8 cellular contexts compared by ENCODE assay signal in the genomic region with DNA sequence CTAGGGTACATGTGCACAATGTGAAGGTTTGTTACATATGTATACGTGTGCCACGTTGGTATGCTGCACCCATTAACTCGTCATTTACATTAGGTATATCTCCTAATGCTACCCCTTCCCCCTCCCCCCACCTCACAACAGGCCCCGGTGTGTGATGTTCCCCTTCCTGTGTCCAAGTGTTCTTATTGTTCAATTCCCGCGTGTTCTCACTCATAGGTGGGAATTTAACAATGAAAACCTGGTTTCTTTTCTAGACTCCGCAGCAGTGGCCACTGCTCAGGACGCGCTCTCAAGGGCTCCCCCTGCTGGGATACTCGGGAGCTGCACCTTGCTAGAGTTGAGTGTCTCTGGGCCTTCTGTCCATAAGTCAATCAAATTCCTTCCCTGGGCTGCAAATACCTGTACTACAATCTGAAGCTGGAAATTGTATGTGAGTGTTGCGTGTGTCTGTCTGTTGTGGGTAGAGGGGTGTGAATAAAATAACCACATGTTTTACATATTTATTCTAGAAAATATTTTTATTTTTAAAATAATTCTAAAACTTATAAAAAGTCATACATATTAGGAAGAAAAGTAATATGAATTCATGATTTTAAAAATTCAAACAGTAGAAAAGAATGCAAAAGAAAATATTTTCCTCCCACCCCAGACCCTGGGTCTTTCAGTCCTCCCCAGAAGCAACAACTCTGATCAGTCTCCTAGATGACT. TPM values are rescaled to one million over a fixed set of nuclear protein-coding genes. Genes with fewer than 3 reads are reported as not detected.
DNase-seq lines count a peak whose midpoint lies in the region; ATAC-seq and TF ChIP-seq lines count a peak whose summit lies in the region.

No MANE protein-coding gene starts in this region.

- no peaks in the 10 kb centered on the region for H3K4me1 ChIP-seq in lower lobe of right lung

- ATAC-seq in HG03280 (IDR thresholded peaks at IDR 0.05; ENCODE audit: unreplicated experiment) = peak; percentile 74
- peak; percentile 96 to 97 for ATAC-seq in lower lobe of right lung
- ATAC-seq in HG03095 (IDR thresholded peaks at IDR 0.05; ENCODE audit: unreplicated experiment) = no peak

- intact Hi-C loops in lower lobe of right lung (cut with DNase I) = no loop called here

- no peak overlapping the region for H3K27ac ChIP-seq in lower lobe of right lung

- peak overlapping the region; percentile 51 for H3K4me3 ChIP-seq in lower lobe of right lung

- TF ChIP-seq CTCF in lower lobe of right lung (IDR thresholded peaks at IDR 0.05) = peak; percentile 98

- H3K9me3 ChIP-seq in lower lobe of right lung = no peaks in the 10 kb centered on the region

- no peaks in the 10 kb centered on the region for H3K36me3 ChIP-seq in lower lobe of right lung

- no peaks in the 10 kb centered on the region for H3K27me3 ChIP-seq in lower lobe of right lung (ENCODE audit: low read depth)

- peak; percentile 49 for DNase-seq in DMS 273 treated with DMSO at 0.1 percent for 48 hours (lab: John Stamatoyannopoulos, UW)
- DNase-seq in NCI-H526 (lab: John Stamatoyannopoulos, UW) = peak; percentile 71 to 94
- DNase-seq in activated CD4-positive, alpha-beta T cell treated with anti-CD3 and anti-CD28 coated beads, Interleukin-2, amount 50 U/mL, for 1 hour = peak; percentile 89
- DNase-seq in dermis microvascular lymphatic vessel endothelial cell (ENCODE audit: low read depth in 2 of 2) = peak; percentile 66 to 83
- DNase-seq in lower lobe of right lung = peak; percentile 90
- DNase-seq in stimulated activated CD4-positive, alpha-beta T cell treated with anti-CD3 and anti-CD28 coated beads, TNF-alpha, amount 100 ng/mL, for 24 hours (ENCODE audit: low read depth in 3 of 3) = peak; percentile 81 to 93 (median 83)

RNA-seq across cellular contexts. Expression of a gene that starts 8.2 kb away (rescaled TPM):
- 6.7 and 7.3 TPM in 2 replicates for total RNA-seq in dermis microvascular lymphatic vessel endothelial cell
- total RNA-seq in lower lobe of right lung = 30.7 TPM

RNA-seq across cellular contexts. Expression of a gene that starts 9.2 kb away (rescaled TPM):
- total RNA-seq in dermis microvascular lymphatic vessel endothelial cell = not detected in 2 replicates
- total RNA-seq in lower lobe of right lung = 0.86 TPM

RNA-seq across cellular contexts. Expression of a gene that starts 35.5 kb away (rescaled TPM):
- total RNA-seq in dermis microvascular lymphatic vessel endothelial cell (20.8 and 21.6 TPM in 2 replicates), lower lobe of right lung (52.3 TPM)
